ENCODE assay signal across 21 cellular contexts in the genomic region with DNA sequence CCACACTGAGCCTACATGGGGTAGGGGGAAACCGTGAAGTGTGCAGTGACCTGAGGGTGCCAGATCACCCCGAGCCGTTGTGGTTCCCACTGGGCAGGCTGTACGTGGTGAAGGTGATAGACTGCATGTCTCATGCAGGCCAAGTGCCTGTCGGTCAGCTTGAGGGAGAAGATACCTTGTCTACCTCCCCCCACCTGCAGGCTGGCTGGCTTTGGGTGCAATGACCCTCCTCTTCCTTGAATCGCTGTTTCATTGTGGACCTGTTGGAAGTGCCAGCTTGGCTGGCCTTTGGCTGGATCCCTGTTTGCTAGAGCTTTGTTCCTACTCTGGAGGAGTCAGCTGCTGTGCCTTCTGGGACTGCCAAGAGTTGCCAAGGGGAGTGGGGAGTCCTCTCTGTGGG.
A peak's percentile ranks its signal among the peaks of the same experiment; 100 is the strongest.
DNase-seq lines count a peak whose midpoint lies in the region; ATAC-seq, FAIRE-seq and TF ChIP-seq lines count a peak whose summit lies in the region.
"Had no signal": no experiment of that assay in that cellular context is flagged by ENCODE, and none has a peak within 500 bp of the region (broad histone marks: within the 10 kb centered on the region; RNA-seq: fewer than 3 reads in every experiment).

No MANE protein-coding gene starts in this region.

- H3K4me2 ChIP-seq in DND-41 (ENCODE audit: insufficient read depth, low read length) (no peak overlapping the region), HepG2 (ENCODE audit: low read depth, low read length) (peak overlapping the region; percentile 97)

- peak overlapping the region; percentile 53 for H3K27ac ChIP-seq in DND-41 (ENCODE audit: low read length)
- H3K27ac ChIP-seq in HepG2 (ENCODE audit: extremely low read length, insufficient read depth, low read length), result peak overlapping the region; percentile 95
- peak overlapping the region; percentile 32 for H3K27ac ChIP-seq in skeletal muscle tissue (ENCODE audit: low read depth, low read length)
- H3K27ac ChIP-seq: left lung, neutrophil, right atrium auricular region had no signal

- H3K4me3 Mint-ChIP-seq in activated B cell treated with CpG ODN at 0.5 μM for 24 hours, result no peak overlapping the region
- H3K4me3 Mint-ChIP-seq: activated naive CD8-positive, alpha-beta T cell; activated T-helper 1 cell treated with anti-CD3 and anti-CD28 coated beads, Interleukin-12 subunit alpha, Interleukin-12 subunit beta, Interleukin-2, Interleukin-4 antibody, amounts not matched to agents 30 ng/mL and 10 ng/mL and 1 ng/mL, durations not matched to agents 14 hours and 24 hours and 36 hours; T-cell had no signal

- no peaks in the 10 kb centered on the region for H3K9me3 Mint-ChIP-seq in activated B cell treated with CpG ODN at 0.5 μM for 24 hours
- H3K9me3 Mint-ChIP-seq: activated T-helper 1 cell treated with anti-CD3 and anti-CD28 coated beads, Interleukin-12 subunit alpha, Interleukin-12 subunit beta, Interleukin-2, Interleukin-4 antibody, amounts not matched to agents 30 ng/mL and 10 ng/mL and 1 ng/mL, durations not matched to agents 14 hours and 24 hours and 36 hours; T-cell had no signal

- ATAC-seq in DND-41 (ENCODE audit: insufficient read depth, low read depth), result no peak
- ATAC-seq in activated B cell treated with CpG ODN at 0.5 μM for 24 hours (ENCODE audit: low read depth), result no peak
- ATAC-seq in HepG2, result peak; percentile 19
- ATAC-seq in HG02840 (IDR thresholded peaks at IDR 0.05; ENCODE audit: low FRiP score, unreplicated experiment), result no peak
- ATAC-seq: T-cell had no signal

- TF ChIP-seq CTCF in DND-41 (IDR thresholded peaks at IDR 0.05; ENCODE audit: borderline replicate concordance, extremely low read depth, low read length, poor library complexity, severe bottlenecking), result no peak
- TF ChIP-seq CTCF in activated B cell treated with CpG ODN at 0.5 μM for 24 hours (IDR thresholded peaks at IDR 0.05), result no peak
- no peak for TF ChIP-seq CTCF in HepG2 (CRISPR knock-in tag; IDR thresholded peaks at IDR 0.05)

- no peak for FAIRE-seq in HepG2 (lab: Jason Lieb, UNC)
- FAIRE-seq: colon, endometrium, H54 had no signal

- H4K20me1 ChIP-seq in DND-41 (ENCODE audit: insufficient read depth, low read length) (peaks cover 97% of the 10 kb centered on the region), HepG2 (ENCODE audit: insufficient read depth, low read length) (no peaks in the 10 kb centered on the region)

- H3K4me1 Mint-ChIP-seq in activated B cell treated with CpG ODN at 0.5 μM for 24 hours, result peaks cover 76% of the 10 kb centered on the region

- H3K79me2 ChIP-seq in DND-41 (ENCODE audit: insufficient read depth, low read length), result peaks cover 99% of the 10 kb centered on the region
- H3K79me2 ChIP-seq in HepG2 (ENCODE audit: insufficient read depth, low read length), result peaks cover 49% of the 10 kb centered on the region

- H3K9ac ChIP-seq in DND-41 (ENCODE audit: low read depth, low read length) (no peak overlapping the region), HepG2 (ENCODE audit: insufficient read depth, low read depth, low read length) (peak overlapping the region; percentile 69), skeletal muscle tissue (ENCODE audit: low read depth in 1 of 3, low read length in 3 of 3) (peak overlapping the region in 1 of 3 donors; percentile 28)

- peaks cover 19% of the 10 kb centered on the region for H3K36me3 Mint-ChIP-seq in activated B cell treated with CpG ODN at 0.5 μM for 24 hours (ENCODE audit: low read depth)

- H3K27me3 ChIP-seq in DND-41 (ENCODE audit: insufficient read depth, low read length, poor library complexity), result no peaks in the 10 kb centered on the region
- H3K27me3 ChIP-seq in HepG2 (ENCODE audit: control insufficient read depth in 1 of 2, insufficient read depth in 2 of 2, low read length in 2 of 2), result no peaks in the 10 kb centered on the region
- no peaks in the 10 kb centered on the region for H3K27me3 ChIP-seq in skeletal muscle tissue (ENCODE audit: control insufficient read depth in 3 of 3, insufficient read depth in 3 of 3, low read length in 3 of 3)
- H3K27me3 ChIP-seq: left lung, neutrophil, right atrium auricular region had no signal

- H3K27ac Mint-ChIP-seq in activated B cell treated with CpG ODN at 0.5 μM for 24 hours, result peak overlapping the region; percentile 30
- H3K27ac Mint-ChIP-seq: activated T-helper 1 cell treated with anti-CD3 and anti-CD28 coated beads, Interleukin-12 subunit alpha, Interleukin-12 subunit beta, Interleukin-2, Interleukin-4 antibody, amounts not matched to agents 30 ng/mL and 10 ng/mL and 1 ng/mL, durations not matched to agents 14 hours and 24 hours and 36 hours had no signal

- H2AFZ ChIP-seq in DND-41 (ENCODE audit: low read depth, low read length) (no peak overlapping the region), HepG2 (ENCODE audit: low read length) (no peak overlapping the region)

- TF ChIP-seq POLR2A in HepG2 (IDR thresholded peaks at IDR 0.05; ENCODE audit: insufficient read depth in 1 of 2, low read depth in 2 of 2, low read length in 2 of 2), result no peak

- 4% methylated on average over 6 of the region's 6 CpGs for WGBS in HepG2 (ENCODE audit: low lambda C conversion rate)

- H3K9me3 ChIP-seq in DND-41 (ENCODE audit: insufficient read depth, low read length, severe bottlenecking) (no peaks in the 10 kb centered on the region), HepG2 (ENCODE audit: low read length) (no peaks in the 10 kb centered on the region), skeletal muscle tissue (ENCODE audit: control insufficient read depth in 3 of 3, low read length in 3 of 3) (no peaks in the 10 kb centered on the region)
- H3K9me3 ChIP-seq: left lung, mucosa of descending colon, neutrophil, right atrium auricular region had no signal

- H3K4me1 ChIP-seq in DND-41 (ENCODE audit: insufficient read depth, low read length), result peaks cover 52% of the 10 kb centered on the region
- H3K4me1 ChIP-seq in HepG2 (ENCODE audit: insufficient read depth, low read length), result peaks cover 91% of the 10 kb centered on the region
- peaks cover 64 to 85% (median 68%) of the 10 kb centered on the region in 3 donors for H3K4me1 ChIP-seq in skeletal muscle tissue (ENCODE audit: control insufficient read depth in 3 of 3, insufficient read depth in 3 of 3, low read length in 3 of 3)

- H3K27me3 Mint-ChIP-seq in activated B cell treated with CpG ODN at 0.5 μM for 24 hours, result no peaks in the 10 kb centered on the region
- H3K27me3 Mint-ChIP-seq: activated naive CD8-positive, alpha-beta T cell; T-cell had no signal

- DNase-seq in DND-41 (no peak), activated B cell treated with CpG ODN at 0.5 μM for 24 hours (no peak), HepG2 (ENCODE audit: low spot score) (peak; percentile 21), NCI-H2107 (lab: John Stamatoyannopoulos, UW) (no peak), NCI-H1105 treated with DMSO at 0.1 percent for 48 hours (lab: John Stamatoyannopoulos, UW) (no peak)
- no peak for DNase-seq in stimulated activated naive CD4-positive, alpha-beta T cell treated with Interleukin-2 at 50 U/mL for 16 hours (lab: John Stamatoyannopoulos, UW)
- DNase-seq: activated CD4-positive, alpha-beta T cell treated with anti-CD3 and anti-CD28 coated beads for 4 hours; left lung; mucosa of descending colon; NCI-H1417 treated with DMSO at 0.1 percent for 48 hours; NCI-H69; T-cell had no signal

- peaks cover 73% of the 10 kb centered on the region for H3K36me3 ChIP-seq in DND-41 (ENCODE audit: insufficient read depth, low read length)
- H3K36me3 ChIP-seq in HepG2 (replicated peaks in 1 of 2; ENCODE audit: control insufficient read depth in 1 of 2, insufficient read depth in 2 of 2, low read length in 2 of 2), result no peaks in the 10 kb centered on the region
- no peaks in the 10 kb centered on the region for H3K36me3 ChIP-seq in skeletal muscle tissue (ENCODE audit: control insufficient read depth in 3 of 3, insufficient read depth in 3 of 3, low read length in 3 of 3)
- H3K36me3 ChIP-seq: left lung, neutrophil, right atrium auricular region had no signal

- intact Hi-C loops in activated B cell treated with CpG ODN at 0.5 μM for 24 hours (cut with micrococcal nuclease), result no loop called here
- intact Hi-C loops in HepG2 (cut with micrococcal nuclease; ENCODE audit: unreplicated experiment), result loop anchor here (2.0 kb wide), 2 partner anchors 39 to 91 kb away; no protein-coding TSS in a partner anchor

- no peak overlapping the region for H3K4me3 ChIP-seq in DND-41 (ENCODE audit: low read depth in 1 of 2, low read length in 2 of 2)
- peak overlapping the region; percentile 42 to 60 (median 43) for H3K4me3 ChIP-seq in HepG2 (replicated peaks in 1 of 3; ENCODE audit: insufficient read depth in 1 of 3, low read depth in 2 of 3, low read length in 3 of 3)
- H3K4me3 ChIP-seq in skeletal muscle tissue (ENCODE audit: low read length in 3 of 3), result peak overlapping the region in 1 of 3 donors; percentile 22
- H3K4me3 ChIP-seq: left lung, mucosa of descending colon, right atrium auricular region had no signal

- POLR2A ChIA-PET in activated B cell treated with CpG ODN at 0.5 μM for 24 hours (lab: Charles Lee), result no interaction called here
- POLR2A ChIA-PET in HepG2 (lab: Yijun Ruan, JAX), result interaction anchor here (0.6 to 2.1 kb wide), 3 partner anchors 26 to 69 kb away, joined by 4 to 8 read pairs (median 5); no protein-coding TSS in a partner anchor

- CTCF ChIA-PET in activated B cell treated with CpG ODN at 0.5 μM for 24 hours (lab: Charles Lee) (no interaction called here), HepG2 (lab: Yijun Ruan, JAX; ENCODE audit: low intra/inter-chr PET ratio, low total read pairs) (no interaction called here)

- in situ Hi-C loops in HepG2 (cut with HindIII; ENCODE audit: extremely low pct_ligation_motif_present, low pct_unique_long_range_greater_than_20kb), result no loop called here

- BruUV-seq in HepG2 (replicated peaks; lab: Mats Ljungman, UMichigan), result no TSS peak

- TF ChIP-seq RAD21 in HepG2 (CRISPR knock-in tag; IDR thresholded peaks at IDR 0.05), result no peak

- TF ChIP-seq EP300 in HepG2 (IDR thresholded peaks at IDR 0.05; ENCODE audit: low read depth in 2 of 2, low read length in 2 of 2) (no peak), HepG2 (CRISPR knock-in tag; IDR thresholded peaks at IDR 0.05; ENCODE audit: borderline replicate concordance) (no peak)

TF ChIP-seq in HepG2, 621 proteins besides CTCF, POLR2A, EP300 and RAD21 (continues in another document):
- TF ChIP-seq, protein P1, sequence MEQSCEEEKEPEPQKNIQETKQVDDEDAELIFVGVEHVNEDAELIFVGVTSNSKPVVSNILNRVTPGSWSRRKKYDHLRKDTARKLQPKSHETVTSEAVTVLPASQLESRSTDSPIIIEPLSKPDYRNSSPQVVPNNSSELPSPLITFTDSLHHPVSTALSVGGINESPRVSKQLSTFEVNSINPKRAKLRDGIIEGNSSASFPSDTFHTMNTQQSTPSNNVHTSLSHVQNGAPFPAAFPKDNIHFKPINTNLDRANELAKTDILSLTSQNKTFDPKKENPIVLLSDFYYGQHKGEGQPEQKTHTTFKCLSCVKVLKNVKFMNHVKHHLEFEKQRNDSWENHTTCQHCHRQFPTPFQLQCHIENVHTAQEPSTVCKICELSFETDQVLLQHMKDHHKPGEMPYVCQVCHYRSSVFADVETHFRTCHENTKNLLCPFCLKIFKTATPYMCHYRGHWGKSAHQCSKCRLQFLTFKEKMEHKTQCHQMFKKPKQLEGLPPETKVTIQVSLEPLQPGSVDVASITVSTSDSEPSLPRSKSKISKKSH (CRISPR knock-in tag; IDR thresholded peaks at IDR 0.05; ENCODE audit: borderline replicate concordance), result peak; percentile 60; the same call in 1 of the 2 replicates

Comparison
In these comparisons a context has a peak if more than half of its experiments do, and no peak if none do; other contexts are left out.
1. H3K27ac ChIP-seq: peak in every context shown above with its lines; median percentile 95 in HepG2; 53 in DND-41; 32 in skeletal muscle tissue.
2. H3K4me3 ChIP-seq: peak in HepG2 (3 of 3); none in DND-41 (0 of 2).